12 cellular contexts compared by ENCODE assay signal in genomic region chr7:74187915-74188675, GRCh38. TPM values are rescaled to one million over a fixed set of nuclear protein-coding genes. Genes with fewer than 3 reads are reported as not detected.
A peak's percentile ranks its signal among the peaks of the same experiment; 100 is the strongest.
DNase-seq lines count a peak whose midpoint lies in the region; ATAC-seq and TF ChIP-seq lines count a peak whose summit lies in the region.
"Had no signal": no experiment of that assay in that cellular context is flagged by ENCODE, and none has a peak within 500 bp of the region (broad histone marks: within the 10 kb centered on the region; RNA-seq: fewer than 3 reads in every experiment).

No MANE protein-coding gene starts in this region.

- 0 out of 2 replicates have a peak overlapping the region, but pooled peaks have one; percentile 34 for H3K23ac ChIP-seq in IMR-90 (ENCODE audit: low read depth, low read length)

- no peak for TF ChIP-seq RAD21 in IMR-90 (IDR thresholded peaks at IDR 0.05; ENCODE audit: low read length)

- peak; percentile 86 for ATAC-seq in IMR-90 (ENCODE audit: low read depth)
- no peak for ATAC-seq in natural killer cell
- ATAC-seq in activated CD8-positive, alpha-beta T cell treated with anti-CD3 and anti-CD28 coated beads, Interleukin-2, amount 10 ng/mL, durations not matched to agents 7 days and 5 days: no peak
- no peak for ATAC-seq in HG03521 (IDR thresholded peaks at IDR 0.05; ENCODE audit: unreplicated experiment)

- no peak overlapping the region for H2BK120ac ChIP-seq in IMR-90 (ENCODE audit: low read depth, low read length)

- peaks cover 41% of the 10 kb centered on the region for H3K36me3 ChIP-seq in IMR-90 (ENCODE audit: control insufficient read depth, insufficient read depth, low read length)

- no peak overlapping the region for H3K18ac ChIP-seq in IMR-90 (ENCODE audit: low read depth, low read length)

- H2AK5ac ChIP-seq in IMR-90 (ENCODE audit: low read depth, low read length): no peak overlapping the region

- in situ Hi-C loops in IMR-90 (cut with MboI; ENCODE audit: low sequenced_read_pairs): no loop called here

- H4K91ac ChIP-seq in IMR-90 (ENCODE audit: insufficient read depth, low read depth, low read length): no peak overlapping the region

- no peak overlapping the region for H4K5ac ChIP-seq in IMR-90 (ENCODE audit: low read depth, low read length)

- H3K4ac ChIP-seq in IMR-90 (ENCODE audit: low read depth, low read length): no peak overlapping the region

- no peaks in the 10 kb centered on the region for H3K9me3 Mint-ChIP-seq in natural killer cell
- no peaks in the 10 kb centered on the region for H3K9me3 Mint-ChIP-seq in activated CD8-positive, alpha-beta T cell treated with anti-CD3 and anti-CD28 coated beads, Interleukin-2, amount 10 ng/mL, durations not matched to agents 7 days and 5 days (ENCODE audit: insufficient read depth)

- DNase-seq in AG09309 (ENCODE audit: low read depth) (peak; percentile 17), IMR-90 (peak; percentile 69), epithelial cell of prostate (ENCODE audit: low read depth, low spot score) (no peak), natural killer cell (no peak), NCI-H1694 treated with DMSO at 0.1 percent for 48 hours (lab: John Stamatoyannopoulos, UW) (no peak), iPS-NIHi11 (ENCODE audit: low spot score) (no peak)
- no peak for DNase-seq in activated CD8-positive, alpha-beta T cell treated with anti-CD3 and anti-CD28 coated beads, Interleukin-2, amount 10 ng/mL, durations not matched to agents 7 days and 5 days
- DNase-seq: DND-41; effector memory CD4-positive, alpha-beta T cell; NCI-H345; tibial artery had no signal

- H2BK5ac ChIP-seq in IMR-90 (ENCODE audit: low read depth, low read length, poor library complexity, severe bottlenecking): peak overlapping the region; percentile 5

- H2AK9ac ChIP-seq in IMR-90 (replicated peaks; ENCODE audit: low read depth, low read length, poor library complexity): no peak overlapping the region

- CTCF ChIA-PET in IMR-90 (lab: Yijun Ruan, JAX): no interaction called here
- CTCF ChIA-PET in activated CD8-positive, alpha-beta T cell treated with anti-CD3 and anti-CD28 coated beads, Interleukin-2, amount 10 ng/mL, durations not matched to agents 7 days and 5 days (lab: Charles Lee): interaction anchor here (0.8 to 6.7 kb wide), 2 partner anchors 13 to 19 kb away, joined by 3 to 46 read pairs; no protein-coding TSS in a partner anchor

- POLR2A ChIA-PET in IMR-90 (lab: Charles Lee; ENCODE audit: unreplicated experiment): no interaction called here
- POLR2A ChIA-PET in activated CD8-positive, alpha-beta T cell treated with anti-CD3 and anti-CD28 coated beads, Interleukin-2, amount 10 ng/mL, durations not matched to agents 7 days and 5 days (lab: Charles Lee): interaction anchor here (1.2 kb wide), 1 partner anchor 13 kb away, joined by 3 read pairs; no protein-coding TSS in a partner anchor

- dilution Hi-C loops in IMR-90 (cut with HindIII; ENCODE audit: low sequenced_read_pairs, unreplicated experiment): no loop called here

- no peak overlapping the region for H2BK20ac ChIP-seq in IMR-90 (ENCODE audit: low read depth, low read length)

- H3K27me3 Mint-ChIP-seq in natural killer cell (ENCODE audit: low read depth in 2 of 2): no peaks in the 10 kb centered on the region
- H3K27me3 Mint-ChIP-seq in activated CD8-positive, alpha-beta T cell treated with anti-CD3 and anti-CD28 coated beads, Interleukin-2, amount 10 ng/mL, durations not matched to agents 7 days and 5 days (ENCODE audit: low read depth): no peaks in the 10 kb centered on the region

- 92% methylated on average over 2 of the region's 11 CpGs; no CpG with 5 or more reads in 1 of the 2 experiments for WGBS in IMR-90 (ENCODE audit: extremely low coverage in 2 of 2, insufficient read length in 1 of 2), 2 experiments

- no peak overlapping the region for H2BK15ac ChIP-seq in IMR-90 (ENCODE audit: low read depth, low read length)

- H3K4me3 ChIP-seq in AG09309 (ENCODE audit: control insufficient read depth, low read depth, low read length) (no peak overlapping the region), IMR-90 (ENCODE audit: insufficient read depth, low read depth, low read length) (no peak overlapping the region)
- H3K4me3 ChIP-seq: tibial artery had no signal

- H3K36me3 Mint-ChIP-seq in natural killer cell: peaks cover 20% of the 10 kb centered on the region
- H3K36me3 Mint-ChIP-seq in activated CD8-positive, alpha-beta T cell treated with anti-CD3 and anti-CD28 coated beads, Interleukin-2, amount 10 ng/mL, durations not matched to agents 7 days and 5 days (ENCODE audit: low read depth): peaks cover 63% of the 10 kb centered on the region

- H3K4me1 ChIP-seq in IMR-90 (ENCODE audit: control insufficient read depth, insufficient read depth, low read length): peaks cover 14% of the 10 kb centered on the region

- TF ChIP-seq CTCF in AG09309 (IDR thresholded peaks at IDR 0.05; ENCODE audit: control insufficient read depth, insufficient read depth, low read depth, low read length, missing control alignments): no peak
- TF ChIP-seq CTCF in IMR-90 (conservative IDR thresholded peaks at IDR 0.05; ENCODE audit: low read depth, low read length): no peak
- TF ChIP-seq CTCF in natural killer cell (IDR thresholded peaks at IDR 0.05): no peak

- BruUV-seq in IMR-90 (replicated peaks; lab: Mats Ljungman, UMichigan): no TSS peak

- H2AFZ ChIP-seq in IMR-90 (replicated peaks; ENCODE audit: low read length, poor library complexity): no peak overlapping the region

- H3K14ac ChIP-seq in IMR-90 (replicated peaks; ENCODE audit: low read depth, low read length): no peak overlapping the region

- no peak for TF ChIP-seq POLR2A in IMR-90 (IDR thresholded peaks at IDR 0.05; ENCODE audit: low read depth, low read length)

- H3K79me1 ChIP-seq in IMR-90 (ENCODE audit: low read depth in 1 of 2, low read length in 2 of 2): peaks cover 18 to 72% of the 10 kb centered on the region in 2 experiments

- H3K9ac ChIP-seq in IMR-90 (ENCODE audit: low read depth, low read length): no peak overlapping the region

- H3K27ac Mint-ChIP-seq in natural killer cell: peak overlapping the region; percentile 45 to 85
- H3K27ac Mint-ChIP-seq in activated CD8-positive, alpha-beta T cell treated with anti-CD3 and anti-CD28 coated beads, Interleukin-2, amount 10 ng/mL, durations not matched to agents 7 days and 5 days: no peak overlapping the region

- H3K9me3 ChIP-seq in IMR-90 (ENCODE audit: control insufficient read depth, insufficient read depth, low read length): no peaks in the 10 kb centered on the region
- H3K9me3 ChIP-seq: tibial artery had no signal

- no peak overlapping the region for H3K56ac ChIP-seq in IMR-90 (ENCODE audit: extremely low read depth, insufficient read depth, low read length)

- no peak overlapping the region for H3K4me2 ChIP-seq in IMR-90 (ENCODE audit: low read depth, low read length)

- peaks cover 64% of the 10 kb centered on the region in 2 donors for H3K4me1 Mint-ChIP-seq in natural killer cell
- H3K4me1 Mint-ChIP-seq in activated CD8-positive, alpha-beta T cell treated with anti-CD3 and anti-CD28 coated beads, Interleukin-2, amount 10 ng/mL, durations not matched to agents 7 days and 5 days (ENCODE audit: low read depth): peaks cover 42% of the 10 kb centered on the region

- intact Hi-C loops in IMR-90 (cut with micrococcal nuclease): no loop called here
- intact Hi-C loops in natural killer cell (cut with micrococcal nuclease): no loop called here

- peaks cover 19% of the 10 kb centered on the region for H3K9me1 ChIP-seq in IMR-90 (ENCODE audit: insufficient read depth, low read length)

- peak overlapping the region; percentile 25 for H3K4me3 Mint-ChIP-seq in natural killer cell
- H3K4me3 Mint-ChIP-seq in activated CD8-positive, alpha-beta T cell treated with anti-CD3 and anti-CD28 coated beads, Interleukin-2, amount 10 ng/mL, durations not matched to agents 7 days and 5 days: no peak overlapping the region

- no peaks in the 10 kb centered on the region for H3K27me3 ChIP-seq in IMR-90 (ENCODE audit: control insufficient read depth, insufficient read depth, low read length)
- H3K27me3 ChIP-seq: tibial artery had no signal

- no peak overlapping the region; the same call in 1 of the 2 replicates for H3K27ac ChIP-seq in IMR-90 (ENCODE audit: insufficient read depth, low read length)
- peak overlapping the region; percentile 5 for H3K27ac ChIP-seq in epithelial cell of prostate

- H4K20me1 ChIP-seq in IMR-90 (ENCODE audit: insufficient read depth, low read length): peaks cover 86% of the 10 kb centered on the region

- H4K8ac ChIP-seq in IMR-90 (ENCODE audit: low read depth in 2 of 2, low read length in 2 of 2): no peak overlapping the region

TF ChIP-seq in IMR-90, 13 proteins besides CTCF, POLR2A, EP300 and RAD21:
- no peak for TF ChIP-seq RCOR1 (IDR thresholded peaks at IDR 0.05; ENCODE audit: insufficient replicate concordance, low read length)

RNA-seq across cellular contexts. Expression of gene EIF4H, which starts 13.9 kb away (rescaled TPM):
- total RNA-seq in IMR-90 (2012; rRNA removed) (241 and 269 TPM in 2 replicates), natural killer cell (100 to 1,000 TPM; 286 to 294 (median 294) TPM)
- 292 and 321 TPM in 2 replicates for polyA plus RNA-seq in IMR-90 (2012; rRNA removed)
- 244 and 296 TPM in 2 replicates for polyA plus RNA-seq in IMR-90 (2012; cell fraction: cytosol; rRNA removed)
- 160 and 211 TPM in 2 replicates for polyA plus RNA-seq in IMR-90 (2012; cell fraction: nucleus; rRNA removed; ENCODE audit: low replicate concordance)
- 100 to 1,000 TPM; 287 to 302 TPM for total RNA-seq in activated CD8-positive, alpha-beta T cell treated with anti-CD3 and anti-CD28 coated beads, Interleukin-2, amount 10 ng/mL, durations not matched to agents 7 days and 5 days

RNA-seq across cellular contexts. Expression of gene LAT2, which starts 21.7 kb away (rescaled TPM):
- total RNA-seq in IMR-90 (2012; rRNA removed): under 0.01 and 0.36 TPM in 2 replicates
- polyA plus RNA-seq in IMR-90 (2012; rRNA removed): 0.50 and 0.77 TPM in 2 replicates
- polyA plus RNA-seq in IMR-90 (2012; cell fraction: cytosol; rRNA removed): 0.41 and 0.60 TPM in 2 replicates
- 3.3 and 4.1 TPM in 2 replicates for polyA plus RNA-seq in IMR-90 (2012; cell fraction: nucleus; rRNA removed; ENCODE audit: low replicate concordance)
- total RNA-seq in natural killer cell: 100 to 1,000 TPM; 124 to 163 (median 145) TPM
- 10 to 100 TPM; 31.7 to 31.8 TPM for total RNA-seq in activated CD8-positive, alpha-beta T cell treated with anti-CD3 and anti-CD28 coated beads, Interleukin-2, amount 10 ng/mL, durations not matched to agents 7 days and 5 days

Comparison
In these comparisons a context has a peak if more than half of its experiments do, and no peak if none do; other contexts are left out.
1. DNase-seq: peak in AG09309 (single experiment) and IMR-90 (single experiment); none in epithelial cell of prostate (single experiment), natural killer cell (single experiment), NCI-H1694 treated with DMSO at 0.1 percent for 48 hours (single experiment), iPS-NIHi11 (single experiment) and activated CD8-positive, alpha-beta T cell treated with anti-CD3 and anti-CD28 coated beads, Interleukin-2, amount 10 ng/mL, durations not matched to agents 7 days and 5 days (single experiment).
2. RNA of gene LAT2, which starts 21.7 kb away (total RNA-seq): 124 to 163 TPM in natural killer cell and 31.7 to 31.8 TPM in activated CD8-positive, alpha-beta T cell treated with anti-CD3 and anti-CD28 coated beads, Interleukin-2, amount 10 ng/mL, durations not matched to agents 7 days and 5 days; under 0.01 to 0.36 TPM in IMR-90; every median in the first group is over 10 times any median in the second.